27 cellular contexts compared by ENCODE assay signal in the genomic region with DNA sequence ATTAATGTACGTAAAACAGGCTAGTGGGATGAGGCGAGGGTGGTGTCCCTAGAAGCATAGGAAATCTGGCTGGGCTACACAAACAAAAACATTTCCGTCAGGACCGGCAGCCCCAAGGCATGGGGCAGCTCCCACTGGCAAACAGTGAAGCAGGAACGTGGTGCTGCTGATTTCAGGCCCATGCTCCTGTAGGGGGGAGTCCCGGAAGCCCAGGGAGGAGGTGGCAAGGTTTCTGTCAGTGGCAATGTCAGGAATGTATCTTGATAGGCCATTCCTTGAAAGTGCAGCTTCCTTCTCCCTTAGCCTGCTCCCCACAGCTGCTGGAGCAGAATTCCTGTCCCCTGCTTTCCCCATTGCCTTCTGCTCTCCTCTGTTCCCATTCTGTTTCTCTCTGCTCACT. TPM values are rescaled to one million over a fixed set of nuclear protein-coding genes. Genes with fewer than 3 reads are reported as not detected.
DNase-seq lines count a peak whose midpoint lies in the region; ATAC-seq, FAIRE-seq and TF ChIP-seq lines count a peak whose summit lies in the region.
"Had no signal": no experiment of that assay in that cellular context is flagged by ENCODE, and none has a peak within 500 bp of the region (broad histone marks: within the 10 kb centered on the region; RNA-seq: fewer than 3 reads in every experiment).

No MANE protein-coding gene starts in this region.

- no peak overlapping the region for H3K9ac ChIP-seq in H9 (ENCODE audit: extremely low read depth, insufficient read length, low read length)
- H3K9ac ChIP-seq: GM23248 had no signal

- H3K4ac ChIP-seq in H9 (ENCODE audit: low read depth, low read length) = no peak overlapping the region

- no CpG with 5 or more reads among the region's 6 CpGs for WGBS in H9 (ENCODE audit: extremely low coverage, insufficient read length, low lambda C conversion rate)

- H3K23me2 ChIP-seq in H9 (ENCODE audit: insufficient read length, low read depth, low read length, poor library complexity, severe bottlenecking) = no peaks in the 10 kb centered on the region

- H3K56ac ChIP-seq in H9 (ENCODE audit: insufficient read length, low read depth, low read length) = no peak overlapping the region

- no peaks in the 10 kb centered on the region for H3K79me2 ChIP-seq in H9 (ENCODE audit: insufficient read depth, low read length)

- no peak for FAIRE-seq in RCC 7860 (lab: Jason Lieb, UNC)
- FAIRE-seq: D721Med had no signal

- H2BK5ac ChIP-seq in H9 (ENCODE audit: insufficient read length, low read length) = no peak overlapping the region

- H3K27ac ChIP-seq in H9 (ENCODE audit: insufficient read length, low read depth, low read length) (no peak overlapping the region), left lung (peak overlapping the region in 1 of 2 donors; percentile 26)
- H3K27ac ChIP-seq: brain microvascular endothelial cell, C4-2B, epithelial cell of prostate, foreskin keratinocyte, GM23248, thoracic aorta had no signal

- no peak overlapping the region for H3K18ac ChIP-seq in H9 (ENCODE audit: insufficient read length, low read depth, low read length)

- no peak overlapping the region for H2BK15ac ChIP-seq in H9 (ENCODE audit: low read depth, low read length)

- H4K20me1 ChIP-seq in H9 (ENCODE audit: control insufficient read depth, insufficient read depth, insufficient read length) = no peaks in the 10 kb centered on the region

- ATAC-seq in left lung (peak; percentile 46), HG02642 (IDR thresholded peaks at IDR 0.05; ENCODE audit: poor library complexity, unreplicated experiment) (no peak), GM21423 (IDR thresholded peaks at IDR 0.05; ENCODE audit: unreplicated experiment) (no peak)
- ATAC-seq: activated CD4-positive, alpha-beta T cell treated with anti-CD3 and anti-CD28 coated beads for 36 hours; activated naive CD8-positive, alpha-beta T cell treated with anti-CD3 and anti-CD28 coated beads, Interleukin-2, amount 50 U/mL, for 24 hours; foreskin keratinocyte; stimulated activated naive B cell treated with anti-CD40 and anti-IgM and Interleukin-4, amounts not matched to agents 10 μg/mL and 1 μg/mL and 100 μg/mL, for 72 hours; T-cell had no signal

- H3K27ac Mint-ChIP-seq in H9 = no peak overlapping the region; a peak in 2 of 7 replicates
- H3K27ac Mint-ChIP-seq in progenitor cell of endocrine pancreas = peak overlapping the region; percentile 8
- H3K27ac Mint-ChIP-seq: activated CD4-positive, alpha-beta T cell treated with anti-CD3 and anti-CD28 coated beads for 36 hours; activated naive CD8-positive, alpha-beta T cell treated with anti-CD3 and anti-CD28 coated beads, Interleukin-2, amount 50 U/mL, for 24 hours; stimulated activated naive B cell treated with anti-CD40 and anti-IgM and Interleukin-4, amounts not matched to agents 10 μg/mL and 1 μg/mL and 100 μg/mL, for 72 hours; T-cell had no signal

- no peaks in the 10 kb centered on the region for H3K79me1 ChIP-seq in H9 (ENCODE audit: insufficient read depth, low read depth, low read length, poor library complexity, severe bottlenecking)

- peaks cover 0 to 21% of the 10 kb centered on the region in 2 donors for H3K36me3 ChIP-seq in left lung
- H3K36me3 ChIP-seq: brain microvascular endothelial cell had no signal

- H2AK5ac ChIP-seq in H9 (ENCODE audit: insufficient read length, low read length) = no peak overlapping the region

- no peak overlapping the region for H3K23ac ChIP-seq in H9 (ENCODE audit: insufficient read length, low read depth, low read length)

- H3T11ph ChIP-seq in H9 (ENCODE audit: low read length) = no peak overlapping the region

- peaks cover 7 to 9% of the 10 kb centered on the region in 2 experiments; a peak in 3 of 4 replicates for H3K4me1 Mint-ChIP-seq in H9
- H3K4me1 Mint-ChIP-seq in progenitor cell of endocrine pancreas (ENCODE audit: low read depth) = peaks cover 1% of the 10 kb centered on the region
- H3K4me1 Mint-ChIP-seq: activated CD4-positive, alpha-beta T cell treated with anti-CD3 and anti-CD28 coated beads for 36 hours; activated naive CD8-positive, alpha-beta T cell treated with anti-CD3 and anti-CD28 coated beads, Interleukin-2, amount 50 U/mL, for 24 hours; stimulated activated naive B cell treated with anti-CD40 and anti-IgM and Interleukin-4, amounts not matched to agents 10 μg/mL and 1 μg/mL and 100 μg/mL, for 72 hours; T-cell had no signal

- TF ChIP-seq CTCF in H9 (conservative IDR thresholded peaks at IDR 0.05) (no peak), left lung (IDR thresholded peaks at IDR 0.05) (no peak), progenitor cell of endocrine pancreas (IDR thresholded peaks at IDR 0.05; ENCODE audit: unreplicated experiment) (no peak)

- H4K8ac ChIP-seq in H9 (replicated peaks; ENCODE audit: insufficient read length, low read depth, low read length) = no peak overlapping the region

- H4K5ac ChIP-seq in H9 (ENCODE audit: insufficient read length, low read depth, low read length) = no peak overlapping the region

- no peak overlapping the region for H4K91ac ChIP-seq in H9 (ENCODE audit: insufficient read length, low read depth, low read length)

- H2BK120ac ChIP-seq in H9 (ENCODE audit: low read depth, low read length, poor library complexity, severe bottlenecking) = no peak overlapping the region

- H3K36me3 Mint-ChIP-seq in H9 (ENCODE audit: insufficient read depth in 1 of 3, low read depth in 3 of 3) = peaks cover 0 to 13% (median 11%) of the 10 kb centered on the region in 3 experiments; a peak in 5 of 7 replicates
- H3K36me3 Mint-ChIP-seq in progenitor cell of endocrine pancreas (ENCODE audit: insufficient read depth) = peaks cover 4% of the 10 kb centered on the region

- no peak overlapping the region for H3K4me2 ChIP-seq in H9 (ENCODE audit: insufficient read depth, insufficient read length, low read length)

- no peak overlapping the region for H2BK20ac ChIP-seq in H9 (ENCODE audit: low read depth, low read length, poor library complexity, severe bottlenecking)

- no peak overlapping the region for H3K14ac ChIP-seq in H9 (ENCODE audit: insufficient read depth, low read length)

- H3K27me3 ChIP-seq in H9 (ENCODE audit: insufficient read depth, low read length) = no peaks in the 10 kb centered on the region
- no peaks in the 10 kb centered on the region for H3K27me3 ChIP-seq in left lung
- H3K27me3 ChIP-seq: brain microvascular endothelial cell, foreskin keratinocyte had no signal

- DNase-seq in H9 = peak; percentile 34
- DNase-seq in dermis microvascular lymphatic vessel endothelial cell (ENCODE audit: low read depth in 2 of 2) = peak; percentile 81 to 95
- no peak for DNase-seq in left lung
- no peak for DNase-seq in progenitor cell of endocrine pancreas (ENCODE audit: low spot score, unreplicated experiment)
- no peak for DNase-seq in SW 1271 (lab: John Stamatoyannopoulos, UW)
- DNase-seq in RCC 7860 (ENCODE audit: low spot score) = no peak
- DNase-seq: activated CD4-positive, alpha-beta T cell treated with anti-CD3 and anti-CD28 coated beads for 36 hours; activated naive CD8-positive, alpha-beta T cell treated with anti-CD3 and anti-CD28 coated beads, Interleukin-2, amount 50 U/mL, for 24 hours; brain microvascular endothelial cell; cortex of kidney; foreskin keratinocyte; GM23248; kidney glomerular epithelial cell; MV-4-11; NCI-H1694 treated with DMSO at 0.1 percent for 48 hours; NCI-H82; OCI-M1; SIG-M5; stimulated activated CD4-positive, alpha-beta T cell treated with anti-CD3 and anti-CD28 coated beads, Interleukin-2, amount 100 ng/mL, for 24 hours; stimulated activated naive B cell treated with anti-CD40 and anti-IgM and Interleukin-4, amounts not matched to agents 10 μg/mL and 1 μg/mL and 100 μg/mL, for 72 hours; T-cell had no signal

- no peak overlapping the region for H2BK12ac ChIP-seq in H9 (ENCODE audit: insufficient read length, low read depth, low read length)

- intact Hi-C loops in left lung (cut with DNase I) = no loop called here

- H3K4me3 ChIP-seq in left lung = no peak overlapping the region
- H3K4me3 ChIP-seq: GM23248, thoracic aorta had no signal

- H3K9me3 Mint-ChIP-seq in H9 = no peaks in the 10 kb centered on the region
- H3K9me3 Mint-ChIP-seq in progenitor cell of endocrine pancreas (ENCODE audit: low read depth) = no peaks in the 10 kb centered on the region
- H3K9me3 Mint-ChIP-seq: activated naive CD8-positive, alpha-beta T cell treated with anti-CD3 and anti-CD28 coated beads, Interleukin-2, amount 50 U/mL, for 24 hours; stimulated activated naive B cell treated with anti-CD40 and anti-IgM and Interleukin-4, amounts not matched to agents 10 μg/mL and 1 μg/mL and 100 μg/mL, for 72 hours; T-cell had no signal

- no peaks in the 10 kb centered on the region for H3K4me1 ChIP-seq in H9 (ENCODE audit: insufficient read depth, low read length)
- peaks cover 4 to 6% of the 10 kb centered on the region in 2 donors for H3K4me1 ChIP-seq in left lung

- H3K9me3 ChIP-seq in H9 (ENCODE audit: control insufficient read depth, low read depth, low read length) (no peaks in the 10 kb centered on the region), left lung (no peaks in the 10 kb centered on the region)
- H3K9me3 ChIP-seq: thoracic aorta had no signal

- no peak overlapping the region for H2AFZ ChIP-seq in H9 (ENCODE audit: low read length)
- H2AFZ ChIP-seq: GM23248 had no signal

- H3K4me3 Mint-ChIP-seq in H9 = no peak overlapping the region
- no peak overlapping the region for H3K4me3 Mint-ChIP-seq in progenitor cell of endocrine pancreas (ENCODE audit: low read depth)
- H3K4me3 Mint-ChIP-seq: activated CD4-positive, alpha-beta T cell treated with anti-CD3 and anti-CD28 coated beads for 36 hours; activated naive CD8-positive, alpha-beta T cell treated with anti-CD3 and anti-CD28 coated beads, Interleukin-2, amount 50 U/mL, for 24 hours; stimulated activated naive B cell treated with anti-CD40 and anti-IgM and Interleukin-4, amounts not matched to agents 10 μg/mL and 1 μg/mL and 100 μg/mL, for 72 hours; T-cell had no signal

- no peaks in the 10 kb centered on the region for H3K27me3 Mint-ChIP-seq in H9 (ENCODE audit: low read depth)
- no peaks in the 10 kb centered on the region for H3K27me3 Mint-ChIP-seq in progenitor cell of endocrine pancreas
- H3K27me3 Mint-ChIP-seq: activated CD4-positive, alpha-beta T cell treated with anti-CD3 and anti-CD28 coated beads for 36 hours; activated naive CD8-positive, alpha-beta T cell treated with anti-CD3 and anti-CD28 coated beads, Interleukin-2, amount 50 U/mL, for 24 hours; stimulated activated naive B cell treated with anti-CD40 and anti-IgM and Interleukin-4, amounts not matched to agents 10 μg/mL and 1 μg/mL and 100 μg/mL, for 72 hours; T-cell had no signal

RNA-seq across cellular contexts. Expression of gene MRRF, which starts 42.4 kb away (rescaled TPM):
- total RNA-seq in H9 (2021) (31.6 and 33.7 TPM in 2 replicates), dermis microvascular lymphatic vessel endothelial cell (29.8 and 34.1 TPM in 2 replicates), left lung (10 to 100 TPM; 21.3 to 35.7 TPM), progenitor cell of endocrine pancreas (34.3 and 40.4 TPM in 2 replicates)

RNA-seq across cellular contexts. Expression of gene RBM18, which starts 42.4 kb away (rescaled TPM):
- total RNA-seq in H9 (2021) (18.3 and 18.9 TPM in 2 replicates), dermis microvascular lymphatic vessel endothelial cell (5.3 and 5.7 TPM in 2 replicates), left lung (10 to 100 TPM; 17.8 to 21.6 TPM), progenitor cell of endocrine pancreas (16.7 and 23.6 TPM in 2 replicates)

Comparison
In these comparisons a context has a peak if more than half of its experiments do, and no peak if none do; other contexts are left out.
1. DNase-seq: peak in H9 (single experiment) and dermis microvascular lymphatic vessel endothelial cell (2 of 2); none in left lung (0 of 2), progenitor cell of endocrine pancreas (single experiment), SW 1271 (0 of 2) and RCC 7860 (single experiment).